1 cellular context compared by ENCODE assay signal in the genomic region with DNA sequence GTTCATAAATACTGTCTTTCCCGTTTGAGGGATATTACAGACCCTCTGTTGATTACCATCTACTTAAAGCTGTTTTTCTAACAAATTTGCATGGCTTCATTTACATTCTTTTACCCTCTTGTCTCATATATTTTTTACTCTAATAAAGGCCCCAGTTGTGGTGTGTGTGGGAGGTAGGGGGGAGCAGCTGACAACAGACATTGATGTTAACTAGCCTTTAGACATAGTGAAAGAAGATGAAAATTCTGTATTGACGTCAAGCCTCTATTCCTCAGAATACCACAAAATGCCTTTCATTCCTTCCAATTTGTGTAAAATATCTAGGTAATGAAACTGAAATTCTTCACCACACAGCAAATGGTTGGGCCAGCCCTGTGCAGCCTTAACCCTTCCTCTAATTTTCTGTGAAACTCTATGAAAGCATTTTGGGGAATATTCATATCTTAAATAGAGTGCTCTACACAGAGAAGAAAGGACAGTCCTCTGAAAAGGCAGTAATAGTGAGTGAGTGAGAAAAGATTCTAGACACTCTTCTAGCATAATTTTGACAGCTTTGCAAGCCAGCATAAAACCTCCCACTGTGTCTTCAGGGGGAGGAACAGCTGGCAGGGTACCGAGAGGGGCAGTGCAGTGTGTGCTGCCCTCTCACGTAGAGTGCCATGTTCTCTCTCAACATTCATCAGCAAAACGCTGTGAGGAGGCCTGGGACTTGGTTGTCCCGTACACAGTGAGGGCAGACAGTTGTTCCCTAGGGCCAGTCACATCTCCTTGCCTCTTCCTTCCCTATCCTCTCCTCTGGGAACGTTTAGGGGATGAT.
TF ChIP-seq lines count a peak whose summit lies in the region.

No MANE protein-coding gene starts in this region.

TF ChIP-seq in GM12878, 131 proteins besides CTCF, POLR2A, EP300 and RAD21 (continued from another document and continues in another):
- TF ChIP-seq, protein P1, sequence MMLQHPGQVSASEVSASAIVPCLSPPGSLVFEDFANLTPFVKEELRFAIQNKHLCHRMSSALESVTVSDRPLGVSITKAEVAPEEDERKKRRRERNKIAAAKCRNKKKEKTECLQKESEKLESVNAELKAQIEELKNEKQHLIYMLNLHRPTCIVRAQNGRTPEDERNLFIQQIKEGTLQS (IDR thresholded peaks at IDR 0.05; ENCODE audit: borderline replicate concordance, extremely low read depth, low read depth, low read length), result no peak
- TF ChIP-seq JUNB (IDR thresholded peaks at IDR 0.05), result peak; percentile 65
- TF ChIP-seq KDM1A (IDR thresholded peaks at IDR 0.05; ENCODE audit: borderline replicate concordance), result no peak
- peak; percentile 27 to 44; a peak in 1 of 4 replicates for TF ChIP-seq BHLHE40 (IDR thresholded peaks at IDR 0.05; ENCODE audit: borderline replicate concordance in 1 of 2, low read depth in 2 of 2, low read length in 1 of 2)
- no peak for TF ChIP-seq RB1 (IDR thresholded peaks at IDR 0.05; ENCODE audit: borderline replicate concordance)
- TF ChIP-seq BMI1 (IDR thresholded peaks at IDR 0.05; ENCODE audit: borderline replicate concordance), result peak; percentile 41; the same call in 1 of the 2 replicates
- no peak for TF ChIP-seq CHD1 (IDR thresholded peaks at IDR 0.05; ENCODE audit: low read depth, low read length)
- TF ChIP-seq, protein P2, sequence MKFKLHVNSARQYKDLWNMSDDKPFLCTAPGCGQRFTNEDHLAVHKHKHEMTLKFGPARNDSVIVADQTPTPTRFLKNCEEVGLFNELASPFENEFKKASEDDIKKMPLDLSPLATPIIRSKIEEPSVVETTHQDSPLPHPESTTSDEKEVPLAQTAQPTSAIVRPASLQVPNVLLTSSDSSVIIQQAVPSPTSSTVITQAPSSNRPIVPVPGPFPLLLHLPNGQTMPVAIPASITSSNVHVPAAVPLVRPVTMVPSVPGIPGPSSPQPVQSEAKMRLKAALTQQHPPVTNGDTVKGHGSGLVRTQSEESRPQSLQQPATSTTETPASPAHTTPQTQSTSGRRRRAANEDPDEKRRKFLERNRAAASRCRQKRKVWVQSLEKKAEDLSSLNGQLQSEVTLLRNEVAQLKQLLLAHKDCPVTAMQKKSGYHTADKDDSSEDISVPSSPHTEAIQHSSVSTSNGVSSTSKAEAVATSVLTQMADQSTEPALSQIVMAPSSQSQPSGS (IDR thresholded peaks at IDR 0.05; ENCODE audit: low read length), result peak; percentile 80
- TF ChIP-seq, protein P3, sequence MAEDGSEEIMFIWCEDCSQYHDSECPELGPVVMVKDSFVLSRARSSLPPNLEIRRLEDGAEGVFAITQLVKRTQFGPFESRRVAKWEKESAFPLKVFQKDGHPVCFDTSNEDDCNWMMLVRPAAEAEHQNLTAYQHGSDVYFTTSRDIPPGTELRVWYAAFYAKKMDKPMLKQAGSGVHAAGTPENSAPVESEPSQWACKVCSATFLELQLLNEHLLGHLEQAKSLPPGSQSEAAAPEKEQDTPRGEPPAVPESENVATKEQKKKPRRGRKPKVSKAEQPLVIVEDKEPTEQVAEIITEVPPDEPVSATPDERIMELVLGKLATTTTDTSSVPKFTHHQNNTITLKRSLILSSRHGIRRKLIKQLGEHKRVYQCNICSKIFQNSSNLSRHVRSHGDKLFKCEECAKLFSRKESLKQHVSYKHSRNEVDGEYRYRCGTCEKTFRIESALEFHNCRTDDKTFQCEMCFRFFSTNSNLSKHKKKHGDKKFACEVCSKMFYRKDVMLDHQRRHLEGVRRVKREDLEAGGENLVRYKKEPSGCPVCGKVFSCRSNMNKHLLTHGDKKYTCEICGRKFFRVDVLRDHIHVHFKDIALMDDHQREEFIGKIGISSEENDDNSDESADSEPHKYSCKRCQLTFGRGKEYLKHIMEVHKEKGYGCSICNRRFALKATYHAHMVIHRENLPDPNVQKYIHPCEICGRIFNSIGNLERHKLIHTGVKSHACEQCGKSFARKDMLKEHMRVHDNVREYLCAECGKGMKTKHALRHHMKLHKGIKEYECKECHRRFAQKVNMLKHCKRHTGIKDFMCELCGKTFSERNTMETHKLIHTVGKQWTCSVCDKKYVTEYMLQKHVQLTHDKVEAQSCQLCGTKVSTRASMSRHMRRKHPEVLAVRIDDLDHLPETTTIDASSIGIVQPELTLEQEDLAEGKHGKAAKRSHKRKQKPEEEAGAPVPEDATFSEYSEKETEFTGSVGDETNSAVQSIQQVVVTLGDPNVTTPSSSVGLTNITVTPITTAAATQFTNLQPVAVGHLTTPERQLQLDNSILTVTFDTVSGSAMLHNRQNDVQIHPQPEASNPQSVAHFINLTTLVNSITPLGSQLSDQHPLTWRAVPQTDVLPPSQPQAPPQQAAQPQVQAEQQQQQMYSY (CRISPR knock-in tag; IDR thresholded peaks at IDR 0.05), result no peak
- TF ChIP-seq, protein P4, sequence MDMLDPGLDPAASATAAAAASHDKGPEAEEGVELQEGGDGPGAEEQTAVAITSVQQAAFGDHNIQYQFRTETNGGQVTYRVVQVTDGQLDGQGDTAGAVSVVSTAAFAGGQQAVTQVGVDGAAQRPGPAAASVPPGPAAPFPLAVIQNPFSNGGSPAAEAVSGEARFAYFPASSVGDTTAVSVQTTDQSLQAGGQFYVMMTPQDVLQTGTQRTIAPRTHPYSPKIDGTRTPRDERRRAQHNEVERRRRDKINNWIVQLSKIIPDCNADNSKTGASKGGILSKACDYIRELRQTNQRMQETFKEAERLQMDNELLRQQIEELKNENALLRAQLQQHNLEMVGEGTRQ (IDR thresholded peaks at IDR 0.05; ENCODE audit: borderline replicate concordance, low read depth, low read length), result no peak
- TF ChIP-seq MTA2 (IDR thresholded peaks at IDR 0.05; ENCODE audit: low read depth), result peak; percentile 96
- peak; percentile 80 to 84; a peak in 3 of 4 replicates for TF ChIP-seq IKZF2 (IDR thresholded peaks at IDR 0.05)
- no peak for TF ChIP-seq SMARCA5 (IDR thresholded peaks at IDR 0.05)
- no peak for TF ChIP-seq TBL1XR1 (IDR thresholded peaks at IDR 0.05; ENCODE audit: low read depth, low read length)
- no peak for TF ChIP-seq NFXL1 (IDR thresholded peaks at IDR 0.05; ENCODE audit: borderline replicate concordance)
- TF ChIP-seq, protein P5, sequence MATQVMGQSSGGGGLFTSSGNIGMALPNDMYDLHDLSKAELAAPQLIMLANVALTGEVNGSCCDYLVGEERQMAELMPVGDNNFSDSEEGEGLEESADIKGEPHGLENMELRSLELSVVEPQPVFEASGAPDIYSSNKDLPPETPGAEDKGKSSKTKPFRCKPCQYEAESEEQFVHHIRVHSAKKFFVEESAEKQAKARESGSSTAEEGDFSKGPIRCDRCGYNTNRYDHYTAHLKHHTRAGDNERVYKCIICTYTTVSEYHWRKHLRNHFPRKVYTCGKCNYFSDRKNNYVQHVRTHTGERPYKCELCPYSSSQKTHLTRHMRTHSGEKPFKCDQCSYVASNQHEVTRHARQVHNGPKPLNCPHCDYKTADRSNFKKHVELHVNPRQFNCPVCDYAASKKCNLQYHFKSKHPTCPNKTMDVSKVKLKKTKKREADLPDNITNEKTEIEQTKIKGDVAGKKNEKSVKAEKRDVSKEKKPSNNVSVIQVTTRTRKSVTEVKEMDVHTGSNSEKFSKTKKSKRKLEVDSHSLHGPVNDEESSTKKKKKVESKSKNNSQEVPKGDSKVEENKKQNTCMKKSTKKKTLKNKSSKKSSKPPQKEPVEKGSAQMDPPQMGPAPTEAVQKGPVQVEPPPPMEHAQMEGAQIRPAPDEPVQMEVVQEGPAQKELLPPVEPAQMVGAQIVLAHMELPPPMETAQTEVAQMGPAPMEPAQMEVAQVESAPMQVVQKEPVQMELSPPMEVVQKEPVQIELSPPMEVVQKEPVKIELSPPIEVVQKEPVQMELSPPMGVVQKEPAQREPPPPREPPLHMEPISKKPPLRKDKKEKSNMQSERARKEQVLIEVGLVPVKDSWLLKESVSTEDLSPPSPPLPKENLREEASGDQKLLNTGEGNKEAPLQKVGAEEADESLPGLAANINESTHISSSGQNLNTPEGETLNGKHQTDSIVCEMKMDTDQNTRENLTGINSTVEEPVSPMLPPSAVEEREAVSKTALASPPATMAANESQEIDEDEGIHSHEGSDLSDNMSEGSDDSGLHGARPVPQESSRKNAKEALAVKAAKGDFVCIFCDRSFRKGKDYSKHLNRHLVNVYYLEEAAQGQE (IDR thresholded peaks at IDR 0.05; ENCODE audit: low read depth, low read length), result no peak
- TF ChIP-seq, protein P6, sequence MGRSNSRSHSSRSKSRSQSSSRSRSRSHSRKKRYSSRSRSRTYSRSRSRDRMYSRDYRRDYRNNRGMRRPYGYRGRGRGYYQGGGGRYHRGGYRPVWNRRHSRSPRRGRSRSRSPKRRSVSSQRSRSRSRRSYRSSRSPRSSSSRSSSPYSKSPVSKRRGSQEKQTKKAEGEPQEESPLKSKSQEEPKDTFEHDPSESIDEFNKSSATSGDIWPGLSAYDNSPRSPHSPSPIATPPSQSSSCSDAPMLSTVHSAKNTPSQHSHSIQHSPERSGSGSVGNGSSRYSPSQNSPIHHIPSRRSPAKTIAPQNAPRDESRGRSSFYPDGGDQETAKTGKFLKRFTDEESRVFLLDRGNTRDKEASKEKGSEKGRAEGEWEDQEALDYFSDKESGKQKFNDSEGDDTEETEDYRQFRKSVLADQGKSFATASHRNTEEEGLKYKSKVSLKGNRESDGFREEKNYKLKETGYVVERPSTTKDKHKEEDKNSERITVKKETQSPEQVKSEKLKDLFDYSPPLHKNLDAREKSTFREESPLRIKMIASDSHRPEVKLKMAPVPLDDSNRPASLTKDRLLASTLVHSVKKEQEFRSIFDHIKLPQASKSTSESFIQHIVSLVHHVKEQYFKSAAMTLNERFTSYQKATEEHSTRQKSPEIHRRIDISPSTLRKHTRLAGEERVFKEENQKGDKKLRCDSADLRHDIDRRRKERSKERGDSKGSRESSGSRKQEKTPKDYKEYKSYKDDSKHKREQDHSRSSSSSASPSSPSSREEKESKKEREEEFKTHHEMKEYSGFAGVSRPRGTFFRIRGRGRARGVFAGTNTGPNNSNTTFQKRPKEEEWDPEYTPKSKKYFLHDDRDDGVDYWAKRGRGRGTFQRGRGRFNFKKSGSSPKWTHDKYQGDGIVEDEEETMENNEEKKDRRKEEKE (IDR thresholded peaks at IDR 0.05), result no peak
- TF ChIP-seq, protein P7, sequence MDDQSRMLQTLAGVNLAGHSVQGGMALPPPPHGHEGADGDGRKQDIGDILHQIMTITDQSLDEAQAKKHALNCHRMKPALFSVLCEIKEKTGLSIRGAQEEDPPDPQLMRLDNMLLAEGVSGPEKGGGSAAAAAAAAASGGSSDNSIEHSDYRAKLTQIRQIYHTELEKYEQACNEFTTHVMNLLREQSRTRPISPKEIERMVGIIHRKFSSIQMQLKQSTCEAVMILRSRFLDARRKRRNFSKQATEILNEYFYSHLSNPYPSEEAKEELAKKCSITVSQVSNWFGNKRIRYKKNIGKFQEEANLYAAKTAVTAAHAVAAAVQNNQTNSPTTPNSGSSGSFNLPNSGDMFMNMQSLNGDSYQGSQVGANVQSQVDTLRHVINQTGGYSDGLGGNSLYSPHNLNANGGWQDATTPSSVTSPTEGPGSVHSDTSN (IDR thresholded peaks at IDR 0.05; ENCODE audit: insufficient replicate concordance, low read depth, low read length), result no peak
- TF ChIP-seq NR2C2 (IDR thresholded peaks at IDR 0.05; ENCODE audit: borderline replicate concordance, control insufficient read depth, insufficient read length, low read depth), result no peak
- TF ChIP-seq IKZF1 (conservative IDR thresholded peaks at IDR 0.05), result peak; percentile 82
- peak; percentile 62; the same call in 1 of the 2 replicates for TF ChIP-seq IRF4 (IDR thresholded peaks at IDR 0.05; ENCODE audit: low read depth, low read length)
- no peak for TF ChIP-seq PAX8 (IDR thresholded peaks at IDR 0.05)
- TF ChIP-seq, protein P8, sequence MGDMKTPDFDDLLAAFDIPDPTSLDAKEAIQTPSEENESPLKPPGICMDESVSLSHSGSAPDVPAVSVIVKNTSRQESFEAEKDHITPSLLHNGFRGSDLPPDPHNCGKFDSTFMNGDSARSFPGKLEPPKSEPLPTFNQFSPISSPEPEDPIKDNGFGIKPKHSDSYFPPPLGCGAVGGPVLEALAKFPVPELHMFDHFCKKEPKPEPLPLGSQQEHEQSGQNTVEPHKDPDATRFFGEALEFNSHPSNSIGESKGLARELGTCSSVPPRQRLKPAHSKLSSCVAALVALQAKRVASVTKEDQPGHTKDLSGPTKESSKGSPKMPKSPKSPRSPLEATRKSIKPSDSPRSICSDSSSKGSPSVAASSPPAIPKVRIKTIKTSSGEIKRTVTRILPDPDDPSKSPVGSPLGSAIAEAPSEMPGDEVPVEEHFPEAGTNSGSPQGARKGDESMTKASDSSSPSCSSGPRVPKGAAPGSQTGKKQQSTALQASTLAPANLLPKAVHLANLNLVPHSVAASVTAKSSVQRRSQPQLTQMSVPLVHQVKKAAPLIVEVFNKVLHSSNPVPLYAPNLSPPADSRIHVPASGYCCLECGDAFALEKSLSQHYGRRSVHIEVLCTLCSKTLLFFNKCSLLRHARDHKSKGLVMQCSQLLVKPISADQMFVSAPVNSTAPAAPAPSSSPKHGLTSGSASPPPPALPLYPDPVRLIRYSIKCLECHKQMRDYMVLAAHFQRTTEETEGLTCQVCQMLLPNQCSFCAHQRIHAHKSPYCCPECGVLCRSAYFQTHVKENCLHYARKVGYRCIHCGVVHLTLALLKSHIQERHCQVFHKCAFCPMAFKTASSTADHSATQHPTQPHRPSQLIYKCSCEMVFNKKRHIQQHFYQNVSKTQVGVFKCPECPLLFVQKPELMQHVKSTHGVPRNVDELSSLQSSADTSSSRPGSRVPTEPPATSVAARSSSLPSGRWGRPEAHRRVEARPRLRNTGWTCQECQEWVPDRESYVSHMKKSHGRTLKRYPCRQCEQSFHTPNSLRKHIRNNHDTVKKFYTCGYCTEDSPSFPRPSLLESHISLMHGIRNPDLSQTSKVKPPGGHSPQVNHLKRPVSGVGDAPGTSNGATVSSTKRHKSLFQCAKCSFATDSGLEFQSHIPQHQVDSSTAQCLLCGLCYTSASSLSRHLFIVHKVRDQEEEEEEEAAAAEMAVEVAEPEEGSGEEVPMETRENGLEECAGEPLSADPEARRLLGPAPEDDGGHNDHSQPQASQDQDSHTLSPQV (IDR thresholded peaks at IDR 0.05), result peak; percentile 19; the same call in 1 of the 2 replicates
- TF ChIP-seq, protein P9, sequence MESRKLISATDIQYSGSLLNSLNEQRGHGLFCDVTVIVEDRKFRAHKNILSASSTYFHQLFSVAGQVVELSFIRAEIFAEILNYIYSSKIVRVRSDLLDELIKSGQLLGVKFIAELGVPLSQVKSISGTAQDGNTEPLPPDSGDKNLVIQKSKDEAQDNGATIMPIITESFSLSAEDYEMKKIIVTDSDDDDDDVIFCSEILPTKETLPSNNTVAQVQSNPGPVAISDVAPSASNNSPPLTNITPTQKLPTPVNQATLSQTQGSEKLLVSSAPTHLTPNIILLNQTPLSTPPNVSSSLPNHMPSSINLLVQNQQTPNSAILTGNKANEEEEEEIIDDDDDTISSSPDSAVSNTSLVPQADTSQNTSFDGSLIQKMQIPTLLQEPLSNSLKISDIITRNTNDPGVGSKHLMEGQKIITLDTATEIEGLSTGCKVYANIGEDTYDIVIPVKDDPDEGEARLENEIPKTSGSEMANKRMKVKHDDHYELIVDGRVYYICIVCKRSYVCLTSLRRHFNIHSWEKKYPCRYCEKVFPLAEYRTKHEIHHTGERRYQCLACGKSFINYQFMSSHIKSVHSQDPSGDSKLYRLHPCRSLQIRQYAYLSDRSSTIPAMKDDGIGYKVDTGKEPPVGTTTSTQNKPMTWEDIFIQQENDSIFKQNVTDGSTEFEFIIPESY (IDR thresholded peaks at IDR 0.05), result no peak
